Comparison of ENCODE assay signal across 1 cellular context in genomic region chr10:31121797-31122586, GRCh38.
TF ChIP-seq lines count a peak whose summit lies in the region.

No MANE protein-coding gene starts in this region.

TF ChIP-seq in IMR-90, 13 proteins besides CTCF, POLR2A, EP300 and RAD21 (continued from another document):
- TF ChIP-seq USF2 (IDR thresholded peaks at IDR 0.05; ENCODE audit: low read depth, low read length) = no peak
- TF ChIP-seq RFX5 (IDR thresholded peaks at IDR 0.05; ENCODE audit: low read depth, low read length) = no peak
- TF ChIP-seq CEBPB (IDR thresholded peaks at IDR 0.05; ENCODE audit: low read depth, low read length) = peak; percentile 10; the same call in 1 of the 2 replicates
- no peak for TF ChIP-seq NFE2L2 (IDR thresholded peaks at IDR 0.05; ENCODE audit: low read depth, low read length)
- no peak for TF ChIP-seq FOS (IDR thresholded peaks at IDR 0.05; ENCODE audit: low read depth, low read length)
